ENCODE assay signal across 26 cellular contexts in the genomic region with DNA sequence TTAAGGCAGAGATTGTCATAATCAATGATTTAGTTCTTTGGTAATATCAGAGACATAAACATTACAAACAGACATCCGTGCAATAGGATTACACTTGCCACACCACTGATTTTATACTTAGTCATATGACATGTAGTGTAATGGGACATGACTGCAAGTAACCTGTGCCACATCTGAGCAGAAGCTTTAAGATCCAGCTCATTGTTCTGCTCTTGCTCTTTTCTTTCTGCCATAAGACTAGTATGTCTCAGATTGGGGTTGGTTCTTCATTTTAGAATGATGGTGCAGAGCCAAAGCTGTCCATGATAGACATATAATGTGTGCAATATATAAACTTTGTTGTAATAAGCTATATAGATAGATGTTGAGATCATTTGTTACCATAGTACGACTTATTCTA.
DNase-seq lines count a peak whose midpoint lies in the region; ATAC-seq, FAIRE-seq and TF ChIP-seq lines count a peak whose summit lies in the region.
"Had no signal": no experiment of that assay in that cellular context is flagged by ENCODE, and none has a peak within 500 bp of the region (broad histone marks: within the 10 kb centered on the region; RNA-seq: fewer than 3 reads in every experiment).

No MANE protein-coding gene starts in this region.

- intact Hi-C loops in HCT116 (cut with micrococcal nuclease), result no loop called here
- intact Hi-C loops in transverse colon (cut with DNase I; ENCODE audit: low total_unique reads), result loop anchor here (10.0 kb wide), 1 partner anchor 119 kb away; a partner anchor contains a TSS

- H3K27ac Mint-ChIP-seq in astrocyte (ENCODE audit: unreplicated experiment), result no peak overlapping the region
- H3K27ac Mint-ChIP-seq in naive thymus-derived CD8-positive, alpha-beta T cell, result no peak overlapping the region
- H3K27ac Mint-ChIP-seq: CD8-positive, alpha-beta T cell had no signal

- TF ChIP-seq POLR2A in HCT116 (IDR thresholded peaks at IDR 0.05; ENCODE audit: borderline replicate concordance, extremely low read depth, insufficient read depth, insufficient read length) (no peak), transverse colon (IDR thresholded peaks at IDR 0.05) (no peak)

- WGBS in transverse colon (ENCODE audit: low coverage in 1 of 2), 2 donors, result 58 to 77% methylated on average over 2 of the region's 2 CpGs

- RAD21 ChIA-PET in HCT116 (lab: Charles Lee; ENCODE audit: low non-redundant PET in 1 of 2, low total read pairs in 2 of 2, uncharacterized antibody in 2 of 2, unreplicated experiment in 2 of 2), result no interaction called here

- TF ChIP-seq EP300 in transverse colon (IDR thresholded peaks at IDR 0.05; ENCODE audit: low read depth), result no peak

- H3K9ac ChIP-seq in HCT116 (ENCODE audit: low read length), result no peak overlapping the region
- H3K9ac ChIP-seq in astrocyte (ENCODE audit: low read length), result no peak overlapping the region

- H3K27me3 ChIP-seq in HCT116 (ENCODE audit: insufficient read depth, low read length) (no peaks in the 10 kb centered on the region), astrocyte (ENCODE audit: insufficient read depth, low read length) (no peaks in the 10 kb centered on the region), muscle layer of duodenum (ENCODE audit: low read depth, low read length) (no peaks in the 10 kb centered on the region), transverse colon (no peaks in the 10 kb centered on the region)
- H3K27me3 ChIP-seq: Peyer's patch had no signal

- FAIRE-seq in astrocyte (lab: Jason Lieb, UNC), result peak; percentile 26
- FAIRE-seq: A204.1, GM12892, H54, HepG2 had no signal

- TF ChIP-seq RAD21 in HCT116 (IDR thresholded peaks at IDR 0.05; ENCODE audit: low read depth), result no peak

- no peak overlapping the region for H3K27ac ChIP-seq in HCT116 (ENCODE audit: low read depth, low read length)
- no peak overlapping the region for H3K27ac ChIP-seq in astrocyte (ENCODE audit: low read depth, low read length)
- H3K27ac ChIP-seq in muscle layer of duodenum (ENCODE audit: low read length), result peak overlapping the region; percentile 74
- peak overlapping the region; percentile 20 to 56 (median 41) for H3K27ac ChIP-seq in transverse colon
- H3K27ac ChIP-seq: SK-N-MC had no signal

- no peak for ATAC-seq in HCT116
- ATAC-seq in naive thymus-derived CD8-positive, alpha-beta T cell, result no peak
- ATAC-seq: CD8-positive, alpha-beta T cell; HepG2 had no signal

- H3K36me3 ChIP-seq in HCT116 (ENCODE audit: control insufficient read depth in 1 of 2, insufficient read depth in 2 of 2, low read length in 2 of 2), result no peaks in the 10 kb centered on the region
- H3K36me3 ChIP-seq in astrocyte (ENCODE audit: insufficient read depth, low read length), result no peaks in the 10 kb centered on the region
- H3K36me3 ChIP-seq in muscle layer of duodenum (ENCODE audit: control insufficient read depth in 1 of 2, insufficient read depth in 2 of 2, low read length in 2 of 2), result no peaks in the 10 kb centered on the region
- H3K36me3 ChIP-seq in transverse colon, result no peaks in the 10 kb centered on the region
- H3K36me3 ChIP-seq: Peyer's patch had no signal

- no peaks in the 10 kb centered on the region for H3K27me3 Mint-ChIP-seq in astrocyte (ENCODE audit: low read depth, unreplicated experiment)
- peaks cover 0 to under 1% (median 0%) of the 10 kb centered on the region in 5 donors for H3K27me3 Mint-ChIP-seq in naive thymus-derived CD8-positive, alpha-beta T cell

- H3K4me3 ChIP-seq in HCT116 (replicated peaks in 1 of 2; ENCODE audit: low read depth in 1 of 2, low read length in 2 of 2), result no peak overlapping the region
- no peak overlapping the region for H3K4me3 ChIP-seq in astrocyte (ENCODE audit: insufficient read depth, low read depth, low read length)
- H3K4me3 ChIP-seq in muscle layer of duodenum (ENCODE audit: low read depth in 1 of 2, low read length in 2 of 2), result peak overlapping the region; percentile 45 to 53
- peak overlapping the region in 2 of 4 donors; percentile 1 to 27 for H3K4me3 ChIP-seq in transverse colon
- H3K4me3 ChIP-seq: SK-N-MC had no signal

- no peaks in the 10 kb centered on the region for H3K79me2 ChIP-seq in HCT116 (ENCODE audit: insufficient read depth, low read length)
- no peaks in the 10 kb centered on the region for H3K79me2 ChIP-seq in astrocyte (ENCODE audit: insufficient read depth, low read length)

- no TSS peak for BruUV-seq in HCT116 (replicated peaks; lab: Mats Ljungman, UMichigan)

- H2AFZ ChIP-seq in HCT116 (ENCODE audit: low read depth, low read length, poor library complexity, severe bottlenecking) (peak overlapping the region; percentile 2), astrocyte (ENCODE audit: low read depth, low read length) (no peak overlapping the region)

- CTCF ChIA-PET in HCT116 (lab: Charles Lee), result interaction anchor here (2.0 kb wide), 1 partner anchor 9 kb away, joined by 4 read pairs; no protein-coding TSS in a partner anchor

- H3K9me3 ChIP-seq in HCT116 (ENCODE audit: control insufficient read depth in 1 of 2, insufficient read depth in 1 of 2, low read depth in 1 of 2, low read length in 2 of 2) (no peaks in the 10 kb centered on the region), astrocyte (ENCODE audit: insufficient read depth, low read depth, low read length) (no peaks in the 10 kb centered on the region), muscle layer of duodenum (ENCODE audit: control insufficient read depth in 1 of 2, low read length in 2 of 2) (no peaks in the 10 kb centered on the region), transverse colon (no peaks in the 10 kb centered on the region)
- H3K9me3 ChIP-seq: Caco-2, Peyer's patch had no signal

- no peaks in the 10 kb centered on the region for H3K4me1 ChIP-seq in HCT116 (ENCODE audit: control insufficient read depth in 1 of 2, insufficient read depth in 2 of 2, low read length in 2 of 2)
- H3K4me1 ChIP-seq in astrocyte (ENCODE audit: insufficient read depth, low read length), result no peaks in the 10 kb centered on the region
- H3K4me1 ChIP-seq in muscle layer of duodenum (ENCODE audit: control insufficient read depth in 1 of 2, insufficient read depth in 2 of 2, low read length in 2 of 2), result peaks cover 0 to 3% of the 10 kb centered on the region in 2 donors
- peaks cover 0 to 3% (median 0%) of the 10 kb centered on the region in 4 donors for H3K4me1 ChIP-seq in transverse colon
- H3K4me1 ChIP-seq: Peyer's patch had no signal

- POLR2A ChIA-PET in HCT116 (lab: Charles Lee), result no interaction called here
- POLR2A ChIA-PET in naive thymus-derived CD8-positive, alpha-beta T cell (lab: Charles Lee), result no interaction called here

- H4K20me1 ChIP-seq in HCT116 (ENCODE audit: insufficient read depth), result no peaks in the 10 kb centered on the region
- no peaks in the 10 kb centered on the region for H4K20me1 ChIP-seq in astrocyte (ENCODE audit: insufficient read depth, low read length)

- no peak for TF ChIP-seq CTCF in HCT116 (IDR thresholded peaks at IDR 0.05 in 2 of 3, conservative IDR thresholded peaks at IDR 0.05 in 1 of 3; ENCODE audit: borderline replicate concordance in 1 of 3, insufficient read depth in 1 of 3, low read depth in 2 of 3, low read length in 2 of 3)
- no peak for TF ChIP-seq CTCF in astrocyte (IDR thresholded peaks at IDR 0.05; ENCODE audit: insufficient read depth, low read depth, low read length)
- TF ChIP-seq CTCF in transverse colon (IDR thresholded peaks at IDR 0.05), result no peak

- H3K9me2 ChIP-seq in HCT116 (ENCODE audit: insufficient read depth), result no peaks in the 10 kb centered on the region

- no peaks in the 10 kb centered on the region for H3K4me1 Mint-ChIP-seq in astrocyte (ENCODE audit: low read depth, unreplicated experiment)
- no peaks in the 10 kb centered on the region for H3K4me1 Mint-ChIP-seq in naive thymus-derived CD8-positive, alpha-beta T cell

- no peak for DNase-seq in HCT116 (ENCODE audit: low read depth, low spot score)
- DNase-seq in astrocyte (ENCODE audit: low read depth), result no peak
- DNase-seq in transverse colon, result no peak
- DNase-seq in DMS114 treated with DMSO at 0.1 percent for 48 hours (lab: John Stamatoyannopoulos, UW; ENCODE audit: unreplicated experiment), result no peak
- DNase-seq in AG20443 (ENCODE audit: low spot score), result no peak
- DNase-seq in naive thymus-derived CD8-positive, alpha-beta T cell, result no peak
- DNase-seq: C1 segment of cervical spinal cord; Caco-2; CD8-positive, alpha-beta T cell; DMS 273 treated with DMSO at 0.1 percent for 48 hours; DMS79 treated with DMSO at 0.1 percent for 48 hours; GF-D8; NCI-H1105 treated with DMSO at 0.1 percent for 48 hours; NCI-H146; NCI-H1930; NCI-H446; NCI-H524 treated with DMSO at 0.1 percent for 48 hours; NCI-H82; Peyer's patch; SIG-M5 had no signal

- in situ Hi-C loops in transverse colon (cut with MboI; ENCODE audit: low pct_ligation_motif_present in 1 of 4, low pct_unique_long_range_greater_than_20kb in 1 of 4, low sequenced_read_pairs in 3 of 4), result no loop called here

- H3K4me3 Mint-ChIP-seq in astrocyte (ENCODE audit: unreplicated experiment), result no peak overlapping the region
- H3K4me3 Mint-ChIP-seq in naive thymus-derived CD8-positive, alpha-beta T cell, result no peak overlapping the region
- H3K4me3 Mint-ChIP-seq: CD8-positive, alpha-beta T cell had no signal

- no peaks in the 10 kb centered on the region for H3K36me3 Mint-ChIP-seq in astrocyte (ENCODE audit: low read depth, unreplicated experiment)
- no peaks in the 10 kb centered on the region for H3K36me3 Mint-ChIP-seq in naive thymus-derived CD8-positive, alpha-beta T cell
- H3K36me3 Mint-ChIP-seq: CD8-positive, alpha-beta T cell had no signal

- no peaks in the 10 kb centered on the region for H3K9me3 Mint-ChIP-seq in astrocyte (ENCODE audit: unreplicated experiment)
- H3K9me3 Mint-ChIP-seq in naive thymus-derived CD8-positive, alpha-beta T cell, result no peaks in the 10 kb centered on the region
- H3K9me3 Mint-ChIP-seq: CD8-positive, alpha-beta T cell had no signal

- H3K4me2 ChIP-seq in HCT116 (ENCODE audit: low read length) (no peak overlapping the region), astrocyte (ENCODE audit: low read length) (no peak overlapping the region)

TF ChIP-seq in HCT116, 20 proteins besides CTCF, POLR2A, EP300 and RAD21 (continues in another document):
- TF ChIP-seq EGR1 (IDR thresholded peaks at IDR 0.05; ENCODE audit: low read depth) (no peak), EZH2phosphoT487 (IDR thresholded peaks at IDR 0.05; ENCODE audit: borderline replicate concordance) (no peak), ZFX (IDR thresholded peaks at IDR 0.05) (no peak)

Comparison
In these comparisons a context has a peak if more than half of its experiments do, and no peak if none do; other contexts are left out.
1. H3K27ac ChIP-seq: peak in muscle layer of duodenum (single experiment) and transverse colon (4 of 4); none in HCT116 (single experiment) and astrocyte (single experiment).
2. H3K4me3 ChIP-seq: peak in muscle layer of duodenum (2 of 2); none in HCT116 (0 of 2) and astrocyte (single experiment).